In the genomic region with DNA sequence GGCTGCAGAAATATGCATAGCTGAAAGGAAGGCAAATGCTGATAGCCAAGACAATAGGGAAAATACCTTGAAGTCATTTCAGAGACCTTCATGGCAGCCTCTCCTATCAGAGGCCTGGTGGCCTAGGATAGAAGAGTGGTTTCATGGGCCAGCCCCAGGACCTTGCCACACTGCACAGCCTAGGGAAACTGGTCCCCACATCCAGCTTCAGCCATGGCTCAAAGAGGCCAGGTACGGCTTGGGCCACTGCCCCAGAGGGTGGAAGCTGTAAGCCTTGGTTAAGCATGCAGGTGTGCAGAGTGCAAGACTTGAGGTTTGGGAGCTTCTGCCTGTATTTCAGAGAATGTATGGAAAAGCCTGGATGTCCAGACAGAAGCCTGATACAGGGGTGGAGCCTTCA, we compare ENCODE assay signal across 25 cellular contexts.
DNase-seq lines count a peak whose midpoint lies in the region; ATAC-seq, FAIRE-seq and TF ChIP-seq lines count a peak whose summit lies in the region.
"Had no signal": no experiment of that assay in that cellular context is flagged by ENCODE, and none has a peak within 500 bp of the region (broad histone marks: within the 10 kb centered on the region; RNA-seq: fewer than 3 reads in every experiment).

No MANE protein-coding gene starts in this region.

- no peaks in the 10 kb centered on the region for H4K20me1 ChIP-seq in H9 (ENCODE audit: control insufficient read depth, insufficient read depth, insufficient read length)
- H4K20me1 ChIP-seq in H1 (replicated peaks in 1 of 2; ENCODE audit: control insufficient read depth in 1 of 2, insufficient read depth in 2 of 2, low read length in 2 of 2), result no peaks in the 10 kb centered on the region
- H4K20me1 ChIP-seq: BLaER1 treated with 17β-estradiol and CSF1 and Interleukin-3, amounts not matched to agents 10 nM and 100 nM had no signal

- TF ChIP-seq RAD21 in H1 (IDR thresholded peaks at IDR 0.05 in 1 of 2, conservative IDR thresholded peaks at IDR 0.05 in 1 of 2; ENCODE audit: low read depth in 2 of 2, low read length in 2 of 2), result no peak

- H3K23ac ChIP-seq in H9 (ENCODE audit: insufficient read length, low read depth, low read length), result no peak overlapping the region
- no peak overlapping the region for H3K23ac ChIP-seq in H1 (ENCODE audit: insufficient read length)
- no peak overlapping the region for H3K23ac ChIP-seq in mesendoderm (ENCODE audit: low read length)

- CTCF ChIA-PET in H1 (lab: Charles Lee; ENCODE audit: partially characterized antibody), result no interaction called here

- no peaks in the 10 kb centered on the region; the same call in 1 of the 2 replicates for H3K27me3 Mint-ChIP-seq in H9 (ENCODE audit: low read depth)
- H3K27me3 Mint-ChIP-seq in chondrocyte (ENCODE audit: low read depth), result no peaks in the 10 kb centered on the region
- H3K27me3 Mint-ChIP-seq: CD4-positive, alpha-beta T cell; CD8-positive, alpha-beta memory T cell had no signal

- H3K9me3 Mint-ChIP-seq in H9 (no peaks in the 10 kb centered on the region; a peak in 1 of 5 replicates), chondrocyte (ENCODE audit: low read depth) (no peaks in the 10 kb centered on the region)
- H3K9me3 Mint-ChIP-seq: CD4-positive, alpha-beta T cell; CD8-positive, alpha-beta memory T cell; HFFc6 had no signal

- TF ChIP-seq CTCF in H9 (conservative IDR thresholded peaks at IDR 0.05), result no peak
- no peak for TF ChIP-seq CTCF in H1 (IDR thresholded peaks at IDR 0.05; ENCODE audit: control extremely low read depth in 1 of 3, insufficient read depth in 1 of 3, low read depth in 1 of 3, low read length in 3 of 3)
- no peak for TF ChIP-seq CTCF in tibial artery (IDR thresholded peaks at IDR 0.05)
- no peak for TF ChIP-seq CTCF in gastroesophageal sphincter (IDR thresholded peaks at IDR 0.05)
- TF ChIP-seq CTCF in chondrocyte (IDR thresholded peaks at IDR 0.05), result no peak

- no peak overlapping the region for H3K9ac ChIP-seq in H9 (ENCODE audit: extremely low read depth, insufficient read length, low read length)
- no peak overlapping the region for H3K9ac ChIP-seq in H1 (replicated peaks in 1 of 4; ENCODE audit: extremely low read depth in 1 of 4, low read depth in 3 of 4, low read length in 3 of 4)
- H3K9ac ChIP-seq in mesendoderm (ENCODE audit: low read length), result no peak overlapping the region
- H3K9ac ChIP-seq: BLaER1 treated with 17β-estradiol and CSF1 and Interleukin-3, amounts not matched to agents 10 nM and 100 nM; GM23248 had no signal

- H2AFZ ChIP-seq in H9 (ENCODE audit: low read length) (no peak overlapping the region), H1 (ENCODE audit: low read length) (0 out of 2 replicates have a peak overlapping the region, but pooled peaks have one; percentile 51)
- H2AFZ ChIP-seq: GM23248 had no signal

- no peak for DNase-seq in H9
- no peak for DNase-seq in H1 (ENCODE audit: low read depth in 1 of 2, low spot score in 2 of 2)
- peak; percentile 12 for DNase-seq in mesendoderm
- no peak for DNase-seq in tibial artery
- no peak for DNase-seq in chondrocyte (ENCODE audit: low spot score)
- DNase-seq: 8988T; ACHN; AML-193; BE2C; CD4-positive, alpha-beta T cell; CD8-positive, alpha-beta memory T cell; DMS 273 treated with DMSO at 0.1 percent for 48 hours; DMS79; EL; GDM1; GM23248; HFFc6 had no signal

- no peaks in the 10 kb centered on the region for H3K79me1 ChIP-seq in H9 (ENCODE audit: insufficient read depth, low read depth, low read length, poor library complexity, severe bottlenecking)
- no peaks in the 10 kb centered on the region for H3K79me1 ChIP-seq in H1 (ENCODE audit: low read depth, low read length)
- no peaks in the 10 kb centered on the region for H3K79me1 ChIP-seq in mesendoderm (ENCODE audit: low read length)

- TF ChIP-seq POLR2A in H1 (IDR thresholded peaks at IDR 0.05; ENCODE audit: control extremely low read depth in 1 of 2, low read depth in 2 of 2, low read length in 2 of 2) (no peak), gastroesophageal sphincter (IDR thresholded peaks at IDR 0.05) (no peak)

- H2AK5ac ChIP-seq in H9 (ENCODE audit: insufficient read length, low read length) (no peak overlapping the region), H1 (ENCODE audit: low read depth, low read length) (no peak overlapping the region), mesendoderm (ENCODE audit: low read length) (no peak overlapping the region)

- H3K4me2 ChIP-seq in H9 (ENCODE audit: insufficient read depth, insufficient read length, low read length), result no peak overlapping the region
- H3K4me2 ChIP-seq in H1 (ENCODE audit: insufficient read depth in 1 of 2, low read depth in 2 of 2, low read length in 2 of 2), result no peak overlapping the region
- H3K4me2 ChIP-seq in mesendoderm (ENCODE audit: low read length), result no peak overlapping the region
- H3K4me2 ChIP-seq: A549; BLaER1 treated with 17β-estradiol and CSF1 and Interleukin-3, amounts not matched to agents 10 nM and 100 nM had no signal

- H3K9me3 ChIP-seq in H9 (ENCODE audit: control insufficient read depth, low read depth, low read length) (no peaks in the 10 kb centered on the region), H1 (ENCODE audit: insufficient read depth in 2 of 2, low read depth in 1 of 2, low read length in 1 of 2) (0 out of 4 replicates have a peak, but pooled peaks cover 0 to 5% of the 10 kb centered on the region in 2 experiments), tibial artery (no peaks in the 10 kb centered on the region), gastroesophageal sphincter (no peaks in the 10 kb centered on the region)
- H3K9me3 ChIP-seq: A549, BE2C had no signal

- H3K27me3 ChIP-seq in H9 (ENCODE audit: insufficient read depth, low read length), result no peaks in the 10 kb centered on the region
- no peaks in the 10 kb centered on the region for H3K27me3 ChIP-seq in H1 (replicated peaks in 1 of 4; ENCODE audit: control insufficient read depth in 3 of 4, extremely low read depth in 1 of 4, insufficient read depth in 3 of 4, low read length in 3 of 4)
- H3K27me3 ChIP-seq in mesendoderm (ENCODE audit: insufficient read depth, low read length, poor library complexity), result no peaks in the 10 kb centered on the region
- no peaks in the 10 kb centered on the region for H3K27me3 ChIP-seq in tibial artery
- H3K27me3 ChIP-seq in gastroesophageal sphincter, result no peaks in the 10 kb centered on the region
- H3K27me3 ChIP-seq: BE2C; BLaER1 treated with 17β-estradiol and CSF1 and Interleukin-3, amounts not matched to agents 10 nM and 100 nM had no signal

- H2BK12ac ChIP-seq in H9 (ENCODE audit: insufficient read length, low read depth, low read length) (no peak overlapping the region), H1 (ENCODE audit: low read depth, low read length) (no peak overlapping the region)

- H3K4me1 Mint-ChIP-seq in H9 (peaks cover 0 to 7% of the 10 kb centered on the region in 2 experiments; a peak in 2 of 4 replicates), chondrocyte (ENCODE audit: low read depth) (no peaks in the 10 kb centered on the region)
- H3K4me1 Mint-ChIP-seq: CD14-positive monocyte; CD8-positive, alpha-beta memory T cell had no signal

- H3K4me3 ChIP-seq in H1 (ENCODE audit: extremely low read depth in 1 of 4, insufficient read depth in 2 of 4, low read depth in 3 of 4, low read length in 4 of 4) (no peak overlapping the region), mesendoderm (ENCODE audit: low read length) (no peak overlapping the region), tibial artery (no peak overlapping the region), gastroesophageal sphincter (no peak overlapping the region)
- H3K4me3 ChIP-seq: A549; BLaER1 treated with 17β-estradiol and CSF1 and Interleukin-3, amounts not matched to agents 10 nM and 100 nM; GM12878; GM23248; HAP-1 had no signal

- H3K23me2 ChIP-seq in H9 (ENCODE audit: insufficient read length, low read depth, low read length, poor library complexity, severe bottlenecking) (no peaks in the 10 kb centered on the region), H1 (ENCODE audit: low read depth, low read length) (no peaks in the 10 kb centered on the region)

- H3K36me3 Mint-ChIP-seq in H9 (ENCODE audit: insufficient read depth in 1 of 3, low read depth in 3 of 3), result peaks cover 0 to 8% (median 3%) of the 10 kb centered on the region in 3 experiments; a peak in 2 of 7 replicates
- no peaks in the 10 kb centered on the region for H3K36me3 Mint-ChIP-seq in chondrocyte (ENCODE audit: low read depth)
- H3K36me3 Mint-ChIP-seq: CD14-positive monocyte; CD8-positive, alpha-beta memory T cell had no signal

- no peak overlapping the region for H4K5ac ChIP-seq in H9 (ENCODE audit: insufficient read length, low read depth, low read length)
- no peak overlapping the region for H4K5ac ChIP-seq in H1 (ENCODE audit: insufficient read length, low read depth, low read length)
- H4K5ac ChIP-seq in mesendoderm (ENCODE audit: low read length), result no peak overlapping the region

- intact Hi-C loops in tibial artery (cut with DNase I; ENCODE audit: low total_unique reads), result no loop called here

- H3T11ph ChIP-seq in H9 (ENCODE audit: low read length), result no peak overlapping the region

- no peaks in the 10 kb centered on the region for H3K36me3 ChIP-seq in H1 (ENCODE audit: control insufficient read depth in 2 of 4, insufficient read depth in 4 of 4, low read length in 3 of 4)
- no peaks in the 10 kb centered on the region for H3K36me3 ChIP-seq in mesendoderm (ENCODE audit: control insufficient read depth, insufficient read depth, low read length)
- no peaks in the 10 kb centered on the region for H3K36me3 ChIP-seq in tibial artery
- H3K36me3 ChIP-seq in gastroesophageal sphincter, result no peaks in the 10 kb centered on the region
- H3K36me3 ChIP-seq: BE2C; BLaER1 treated with 17β-estradiol and CSF1 and Interleukin-3, amounts not matched to agents 10 nM and 100 nM; HAP-1 had no signal

- H4K91ac ChIP-seq in H9 (ENCODE audit: insufficient read length, low read depth, low read length) (no peak overlapping the region), H1 (replicated peaks; ENCODE audit: insufficient read length, low read length) (no peak overlapping the region)

- POLR2A ChIA-PET in H1 (lab: Charles Lee; ENCODE audit: partially characterized antibody), result no interaction called here

- H2BK15ac ChIP-seq in H9 (ENCODE audit: low read depth, low read length) (no peak overlapping the region), H1 (ENCODE audit: low read length) (no peak overlapping the region), mesendoderm (replicated peaks; ENCODE audit: low read depth) (no peak overlapping the region)

- no peak overlapping the region for H3K27ac Mint-ChIP-seq in H9
- no peak overlapping the region for H3K27ac Mint-ChIP-seq in chondrocyte (ENCODE audit: unreplicated experiment)
- H3K27ac Mint-ChIP-seq: CD4-positive, alpha-beta T cell; CD8-positive, alpha-beta memory T cell; HFFc6 had no signal

- no peaks in the 10 kb centered on the region for H3K4me1 ChIP-seq in H9 (ENCODE audit: insufficient read depth, low read length)
- no peaks in the 10 kb centered on the region for H3K4me1 ChIP-seq in H1 (replicated peaks in 1 of 4; ENCODE audit: control insufficient read depth in 3 of 4, insufficient read depth in 4 of 4, low read length in 3 of 4)
- H3K4me1 ChIP-seq in mesendoderm (ENCODE audit: control insufficient read depth, low read depth, low read length), result no peaks in the 10 kb centered on the region
- no peaks in the 10 kb centered on the region for H3K4me1 ChIP-seq in tibial artery
- no peaks in the 10 kb centered on the region for H3K4me1 ChIP-seq in gastroesophageal sphincter
- H3K4me1 ChIP-seq: A549; BE2C; BLaER1 treated with 17β-estradiol and CSF1 and Interleukin-3, amounts not matched to agents 10 nM and 100 nM had no signal

- H3K14ac ChIP-seq in H9 (ENCODE audit: insufficient read depth, low read length) (peak overlapping the region; percentile 82; the same call in 1 of the 2 replicates), H1 (ENCODE audit: insufficient read length) (no peak overlapping the region)

- TF ChIP-seq EP300 in H1 (IDR thresholded peaks at IDR 0.05; ENCODE audit: borderline replicate concordance in 1 of 2, low read depth in 2 of 2, low read length in 2 of 2), result no peak
- no peak for TF ChIP-seq EP300 in gastroesophageal sphincter (IDR thresholded peaks at IDR 0.05)

- H3K56ac ChIP-seq in H9 (ENCODE audit: insufficient read length, low read depth, low read length) (no peak overlapping the region), H1 (replicated peaks; ENCODE audit: insufficient read length, low read depth, low read length) (no peak overlapping the region), mesendoderm (ENCODE audit: low read length) (no peak overlapping the region)

- no peak overlapping the region for H2BK20ac ChIP-seq in H9 (ENCODE audit: low read depth, low read length, poor library complexity, severe bottlenecking)
- no peak overlapping the region for H2BK20ac ChIP-seq in H1 (ENCODE audit: low read length)

- no peak overlapping the region for H3K27ac ChIP-seq in H9 (ENCODE audit: insufficient read length, low read depth, low read length)
- H3K27ac ChIP-seq in H1 (ENCODE audit: low read depth, low read length), result no peak overlapping the region
- no peak overlapping the region for H3K27ac ChIP-seq in mesendoderm (ENCODE audit: low read depth, low read length)
- H3K27ac ChIP-seq in tibial artery, result no peak overlapping the region
- no peak overlapping the region for H3K27ac ChIP-seq in gastroesophageal sphincter
- H3K27ac ChIP-seq: A549; BLaER1 treated with 17β-estradiol and CSF1 and Interleukin-3, amounts not matched to agents 10 nM and 100 nM; GM23248 had no signal

- no peak overlapping the region for H3K4me3 Mint-ChIP-seq in H9
- H3K4me3 Mint-ChIP-seq in chondrocyte (ENCODE audit: unreplicated experiment), result no peak overlapping the region
- H3K4me3 Mint-ChIP-seq: CD14-positive monocyte; CD4-positive, alpha-beta T cell; CD8-positive, alpha-beta memory T cell; HFFc6 had no signal

- no peak for FAIRE-seq in H1 (lab: Jason Lieb, UNC)
- FAIRE-seq: A549, D721Med, GM12878, GM19239 had no signal

- H3K79me2 ChIP-seq in H9 (ENCODE audit: insufficient read depth, low read length) (no peaks in the 10 kb centered on the region), H1 (ENCODE audit: control insufficient read depth in 1 of 2, insufficient read depth in 2 of 2, low read length in 2 of 2) (no peaks in the 10 kb centered on the region), mesendoderm (ENCODE audit: control insufficient read depth, insufficient read depth, low read length) (no peaks in the 10 kb centered on the region)

- no peak overlapping the region for H2BK120ac ChIP-seq in H9 (ENCODE audit: low read depth, low read length, poor library complexity, severe bottlenecking)
- H2BK120ac ChIP-seq in H1 (replicated peaks; ENCODE audit: low read depth, low read length), result no peak overlapping the region
- no peak overlapping the region for H2BK120ac ChIP-seq in mesendoderm (ENCODE audit: low read depth, low read length)

- H3K4ac ChIP-seq in H9 (ENCODE audit: low read depth, low read length), result no peak overlapping the region
- no peak overlapping the region for H3K4ac ChIP-seq in H1 (replicated peaks; ENCODE audit: insufficient read length, low read depth, low read length)
- H3K4ac ChIP-seq in mesendoderm (ENCODE audit: low read depth, low read length), result no peak overlapping the region

- no CpG with 5 or more reads among the region's 1 CpG for WGBS in H9 (ENCODE audit: extremely low coverage, insufficient read length, low lambda C conversion rate)
- 86% methylated on average over 1 of the region's 1 CpG; no CpG with 5 or more reads in 1 of the 2 experiments for WGBS in H1 (ENCODE audit: extremely low coverage in 1 of 2, insufficient coverage in 1 of 2, insufficient read length in 1 of 2, insufficient replicate concordance in 2 of 2, low coverage in 1 of 2, low lambda C conversion rate in 2 of 2, missing lambda C conversion rate in 1 of 2), 2 experiments
- no CpG with 5 or more reads among the region's 1 CpG for WGBS in mesendoderm (ENCODE audit: extremely low coverage, insufficient coverage, low lambda C conversion rate)
- WGBS in gastroesophageal sphincter (ENCODE audit: low coverage in 1 of 2), 2 donors, result 100% methylated on average over 1 of the region's 1 CpG; no CpG with 5 or more reads in 1 of the 2 donors

- H4K8ac ChIP-seq in H9 (replicated peaks; ENCODE audit: insufficient read length, low read depth, low read length), result no peak overlapping the region
- H4K8ac ChIP-seq in H1 (ENCODE audit: extremely low read depth, insufficient read depth, low read length), result no peak overlapping the region
- no peak overlapping the region for H4K8ac ChIP-seq in mesendoderm (ENCODE audit: low read depth, low read length)

- H2BK5ac ChIP-seq in H9 (ENCODE audit: insufficient read length, low read length) (no peak overlapping the region), H1 (ENCODE audit: low read depth, low read length) (no peak overlapping the region), mesendoderm (ENCODE audit: low read length) (no peak overlapping the region)

- no peak for ATAC-seq in gastroesophageal sphincter
- ATAC-seq: A549, GM12878 had no signal

- H3K18ac ChIP-seq in H9 (ENCODE audit: insufficient read length, low read depth, low read length) (no peak overlapping the region), H1 (ENCODE audit: extremely low read depth, low read length) (no peak overlapping the region), mesendoderm (ENCODE audit: low read length) (no peak overlapping the region)
